In the genomic region with DNA sequence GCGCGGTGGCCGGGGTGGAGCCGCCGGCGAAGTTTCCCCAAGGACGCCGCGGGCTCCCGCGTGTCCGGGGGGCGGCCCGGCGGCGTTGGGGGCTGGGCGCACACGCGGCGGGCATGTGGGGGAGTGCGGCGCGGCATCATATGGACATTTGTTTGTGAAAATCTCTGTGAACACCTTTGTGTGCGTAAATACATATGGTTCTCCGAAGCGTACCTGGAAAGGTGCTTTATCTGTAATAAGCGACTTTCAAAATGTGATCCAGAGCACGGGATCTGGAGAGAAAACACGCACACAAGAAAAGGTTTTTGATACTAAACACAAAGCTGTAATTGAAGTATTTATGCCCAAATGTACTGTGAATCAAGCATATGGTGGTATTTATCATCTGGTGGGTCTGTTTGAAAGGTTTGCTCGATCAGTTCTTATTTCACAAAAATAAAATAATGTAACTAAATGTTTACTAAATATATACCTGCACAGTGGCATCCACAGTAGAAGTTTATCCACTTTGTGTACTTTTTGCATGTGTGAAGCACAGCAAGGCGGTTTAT, we compare ENCODE assay signal across 8 cellular contexts. TPM values are rescaled to one million over a fixed set of nuclear protein-coding genes. Genes with fewer than 3 reads are reported as not detected.
DNase-seq lines count a peak whose midpoint lies in the region; ATAC-seq and TF ChIP-seq lines count a peak whose summit lies in the region.

No MANE protein-coding gene starts in this region.

- no peaks in the 10 kb centered on the region for H3K36me3 ChIP-seq in esophagus muscularis mucosa
- no peaks in the 10 kb centered on the region for H3K36me3 ChIP-seq in prostate gland

- H3K27me3 ChIP-seq in esophagus muscularis mucosa (no peaks in the 10 kb centered on the region), prostate gland (replicated peaks; ENCODE audit: insufficient read depth) (no peaks in the 10 kb centered on the region)

- peaks cover 23 to 34% (median 31%) of the 10 kb centered on the region in 4 donors for H3K4me1 ChIP-seq in esophagus muscularis mucosa
- no peaks in the 10 kb centered on the region for H3K4me1 ChIP-seq in prostate gland (replicated peaks)

- ATAC-seq in esophagus mucosa (no peak), omental fat pad (ENCODE audit: low FRiP score) (no peak)

- WGBS in esophagus muscularis mucosa: 8% methylated on average over 18 of the region's 31 CpGs
- 2% methylated on average over 29 of the region's 31 CpGs for WGBS in prostate gland

- intact Hi-C loops in esophagus muscularis mucosa (cut with DNase I): loop anchor here (1.0 to 10.0 kb wide), 5 partner anchors 144 to 1187 kb away; no protein-coding TSS in a partner anchor
- intact Hi-C loops in prostate gland (cut with DNase I): loop anchor here (1.0 to 10.0 kb wide), 6 partner anchors 94 to 1129 kb away; no protein-coding TSS in a partner anchor

- TF ChIP-seq CTCF in esophagus muscularis mucosa (IDR thresholded peaks at IDR 0.05): peak in 1 of 3 experiments; percentile 14
- no peak for TF ChIP-seq CTCF in prostate gland (IDR thresholded peaks at IDR 0.05)
- TF ChIP-seq CTCF in omental fat pad (IDR thresholded peaks at IDR 0.05): no peak

- DNase-seq in NCI-H526 treated with DMSO at 0.1 percent for 48 hours (lab: John Stamatoyannopoulos, UW): peak; percentile 37
- DNase-seq in NCI-H526 (lab: John Stamatoyannopoulos, UW): no peak
- no peak for DNase-seq in esophagus muscularis mucosa (ENCODE audit: extremely low spot score)
- no peak for DNase-seq in prostate gland (ENCODE audit: low spot score)
- no peak for DNase-seq in omental fat pad (ENCODE audit: low spot score)
- DNase-seq in NCI-H345 (lab: John Stamatoyannopoulos, UW): no peak

- H3K4me3 ChIP-seq in esophagus muscularis mucosa: peak overlapping the region; percentile 90 to 99 (median 98)
- peak overlapping the region; percentile 86 to 100 for H3K4me3 ChIP-seq in prostate gland

- TF ChIP-seq EP300 in esophagus muscularis mucosa (IDR thresholded peaks at IDR 0.05): no peak

- peak overlapping the region; percentile 99 to 100 (median 100) for H3K27ac ChIP-seq in esophagus muscularis mucosa (replicated peaks in 1 of 4)
- H3K27ac ChIP-seq in prostate gland: peak overlapping the region; percentile 97 to 99

- 0 out of 2 replicates have a peak, but pooled peaks have one; percentile 16 for TF ChIP-seq POLR2A in Raji (IDR thresholded peaks at IDR 0.05; ENCODE audit: insufficient read depth, low read depth, low read length)
- TF ChIP-seq POLR2A in esophagus muscularis mucosa (IDR thresholded peaks at IDR 0.05; ENCODE audit: low read depth): no peak
- no peak for TF ChIP-seq POLR2A in prostate gland (IDR thresholded peaks at IDR 0.05)

- no peaks in the 10 kb centered on the region for H3K9me3 ChIP-seq in esophagus muscularis mucosa
- no peaks in the 10 kb centered on the region for H3K9me3 ChIP-seq in prostate gland

RNA-seq across cellular contexts. Expression of a gene that starts 0.7 kb away (rescaled TPM):
- 10 to 100 TPM; 65.0 to 99.2 (median 78.2) TPM for total RNA-seq in esophagus muscularis mucosa
- total RNA-seq in prostate gland: 100 to 1,000 TPM in 1 of 2 donors, 10 to 100 TPM in 1; 75.8 to 156 TPM
- 123 TPM for total RNA-seq in esophagus mucosa
- total RNA-seq in omental fat pad: 100 to 1,000 TPM in 1 of 4 donors, 10 to 100 TPM in 3; 58.5 to 106 (median 77.9) TPM
